8 cellular contexts compared by ENCODE assay signal in genomic region chr3:128226794-128227399, GRCh38.
A peak's percentile ranks its signal among the peaks of the same experiment; 100 is the strongest.
DNase-seq lines count a peak whose midpoint lies in the region; ATAC-seq and TF ChIP-seq lines count a peak whose summit lies in the region.

No MANE protein-coding gene starts in this region.

- no peak overlapping the region for H3K9ac ChIP-seq in MM.1S (ENCODE audit: low read length)

- H3K9me3 ChIP-seq in MM.1S (replicated peaks; ENCODE audit: insufficient read depth, low read length): no peaks in the 10 kb centered on the region
- H3K9me3 ChIP-seq in heart left ventricle: peaks cover 0 to 16% (median 5%) of the 10 kb centered on the region in 12 donors
- H3K9me3 ChIP-seq in spleen: peaks cover 3 to 21% (median 19%) of the 10 kb centered on the region in 8 donors

- H3K4me3 ChIP-seq in MM.1S (ENCODE audit: low read length) (no peak overlapping the region), heart left ventricle (no peak overlapping the region), spleen (no peak overlapping the region)

- H3K4me3 Mint-ChIP-seq in activated naive CD4-positive, alpha-beta T cell treated with anti-CD3 and anti-CD28 coated beads, Interleukin-2, amount 10 ng/mL, durations not matched to agents 7 days and 5 days: no peak overlapping the region

- no peaks in the 10 kb centered on the region for H4K20me1 ChIP-seq in MM.1S (ENCODE audit: insufficient read depth, low read length)

- DNase-seq in DMS 273 (lab: John Stamatoyannopoulos, UW; ENCODE audit: unreplicated experiment) (peak; percentile 77), DMS 273 treated with DMSO at 0.1 percent for 48 hours (lab: John Stamatoyannopoulos, UW) (no peak), MM.1S (no peak), heart left ventricle (no peak), spleen (no peak)
- peak; percentile 35 for DNase-seq in activated naive CD4-positive, alpha-beta T cell treated with anti-CD3 and anti-CD28 coated beads, Interleukin-2, amount 10 ng/mL, durations not matched to agents 7 days and 5 days

- H3F3A ChIP-seq in MM.1S (ENCODE audit: insufficient read depth, low read length): no peaks in the 10 kb centered on the region

- peak; percentile 58 for TF ChIP-seq CTCF in MM.1S (IDR thresholded peaks at IDR 0.05; ENCODE audit: low read length)
- peak; percentile 44 to 78 (median 64) for TF ChIP-seq CTCF in heart left ventricle (IDR thresholded peaks at IDR 0.05)
- TF ChIP-seq CTCF in spleen (IDR thresholded peaks at IDR 0.05 in 8 of 11, conservative IDR thresholded peaks at IDR 0.05 in 3 of 11): peak; percentile 26 to 84 (median 59)

- H3K36me3 Mint-ChIP-seq in activated naive CD4-positive, alpha-beta T cell treated with anti-CD3 and anti-CD28 coated beads, Interleukin-2, amount 10 ng/mL, durations not matched to agents 7 days and 5 days: peaks cover 6% of the 10 kb centered on the region

- no peak overlapping the region for H3K4me2 ChIP-seq in MM.1S (ENCODE audit: low read depth, low read length)

- H3K9me2 ChIP-seq in MM.1S (replicated peaks; ENCODE audit: insufficient read depth, low read length): no peaks in the 10 kb centered on the region

- TF ChIP-seq POLR2A in heart left ventricle (IDR thresholded peaks at IDR 0.05): no peak
- no peak for TF ChIP-seq POLR2A in spleen (IDR thresholded peaks at IDR 0.05)
- no peak for TF ChIP-seq POLR2A in GM18505 (IDR thresholded peaks at IDR 0.05; ENCODE audit: borderline replicate concordance, extremely low read depth, insufficient read depth, insufficient read length)

- peaks cover 17% of the 10 kb centered on the region for H3K9me3 Mint-ChIP-seq in activated naive CD4-positive, alpha-beta T cell treated with anti-CD3 and anti-CD28 coated beads, Interleukin-2, amount 10 ng/mL, durations not matched to agents 7 days and 5 days

- no peaks in the 10 kb centered on the region for H3K79me2 ChIP-seq in MM.1S (ENCODE audit: low read length)

- ATAC-seq in heart left ventricle (peak; percentile 58 to 78 (median 66)), GM19395 (IDR thresholded peaks at IDR 0.05; ENCODE audit: unreplicated experiment) (no peak), GM18505 (IDR thresholded peaks at IDR 0.05; ENCODE audit: unreplicated experiment) (no peak)

- H2AFZ ChIP-seq in MM.1S (ENCODE audit: low read length): no peak overlapping the region

- no peak overlapping the region for H3K27ac Mint-ChIP-seq in activated naive CD4-positive, alpha-beta T cell treated with anti-CD3 and anti-CD28 coated beads, Interleukin-2, amount 10 ng/mL, durations not matched to agents 7 days and 5 days

- no peaks in the 10 kb centered on the region for H3K4me1 Mint-ChIP-seq in activated naive CD4-positive, alpha-beta T cell treated with anti-CD3 and anti-CD28 coated beads, Interleukin-2, amount 10 ng/mL, durations not matched to agents 7 days and 5 days

- CTCF ChIA-PET in activated naive CD4-positive, alpha-beta T cell treated with anti-CD3 and anti-CD28 coated beads, Interleukin-2, amount 10 ng/mL, durations not matched to agents 7 days and 5 days (lab: Charles Lee): interaction anchor here (0.7 to 5.8 kb wide), 9 partner anchors 9 to 158 kb away, joined by 3 to 35 read pairs (median 3); no protein-coding TSS in a partner anchor

- no peaks in the 10 kb centered on the region for H3K27me3 Mint-ChIP-seq in activated naive CD4-positive, alpha-beta T cell treated with anti-CD3 and anti-CD28 coated beads, Interleukin-2, amount 10 ng/mL, durations not matched to agents 7 days and 5 days

- H3K27me3 ChIP-seq in MM.1S (replicated peaks; ENCODE audit: insufficient read depth, low read length) (no peaks in the 10 kb centered on the region), heart left ventricle (no peaks in the 10 kb centered on the region), spleen (replicated peaks in 1 of 7) (no peaks in the 10 kb centered on the region)

- H3K36me3 ChIP-seq in MM.1S (replicated peaks; ENCODE audit: insufficient read depth, low read length): no peaks in the 10 kb centered on the region
- no peaks in the 10 kb centered on the region for H3K36me3 ChIP-seq in heart left ventricle
- H3K36me3 ChIP-seq in spleen: peaks cover 0 to 8% (median 0%) of the 10 kb centered on the region in 6 donors

- H3K4me1 ChIP-seq in MM.1S (ENCODE audit: low read length) (no peaks in the 10 kb centered on the region), heart left ventricle (peaks cover 0 to 23% (median 8%) of the 10 kb centered on the region in 12 donors), spleen (peaks cover 0 to 7% (median 0%) of the 10 kb centered on the region in 6 donors)

- WGBS in heart left ventricle, 4 donors: 60 to 68% (median 62%) methylated on average over 3 to 5 of the region's 5 CpGs
- 60 to 77% (median 62%) methylated on average over 4 to 5 of the region's 5 CpGs for WGBS in spleen, 5 donors

- intact Hi-C loops in heart left ventricle (cut with DNase I) (loop anchor here in 4 of 10 donors (5.0 kb wide), 2 partner anchors 95 to 270 kb away; no protein-coding TSS in a partner anchor), spleen (cut with DNase I; ENCODE audit: low total_unique reads) (no loop called here)

- no peak overlapping the region for H3K27ac ChIP-seq in MM.1S (ENCODE audit: low read length)
- H3K27ac ChIP-seq in heart left ventricle: no peak overlapping the region
- no peak overlapping the region for H3K27ac ChIP-seq in spleen

Comparison
In these comparisons a context has a peak if more than half of its experiments do, and no peak if none do; other contexts are left out.
1. DNase-seq: peak in DMS 273 (single experiment) and activated naive CD4-positive, alpha-beta T cell treated with anti-CD3 and anti-CD28 coated beads, Interleukin-2, amount 10 ng/mL, durations not matched to agents 7 days and 5 days (single experiment); none in DMS 273 treated with DMSO at 0.1 percent for 48 hours (single experiment), MM.1S (single experiment), heart left ventricle (0 of 5) and spleen (single experiment).
2. ATAC-seq: peak in heart left ventricle (4 of 4); none in GM19395 (single experiment) and GM18505 (single experiment).
3. Peak in every context shown above with its lines, with median percentiles within 50 percentile points of each other: CTCF ChIP-seq.